Comparison of ENCODE assay signal across 9 cellular contexts in the genomic region with DNA sequence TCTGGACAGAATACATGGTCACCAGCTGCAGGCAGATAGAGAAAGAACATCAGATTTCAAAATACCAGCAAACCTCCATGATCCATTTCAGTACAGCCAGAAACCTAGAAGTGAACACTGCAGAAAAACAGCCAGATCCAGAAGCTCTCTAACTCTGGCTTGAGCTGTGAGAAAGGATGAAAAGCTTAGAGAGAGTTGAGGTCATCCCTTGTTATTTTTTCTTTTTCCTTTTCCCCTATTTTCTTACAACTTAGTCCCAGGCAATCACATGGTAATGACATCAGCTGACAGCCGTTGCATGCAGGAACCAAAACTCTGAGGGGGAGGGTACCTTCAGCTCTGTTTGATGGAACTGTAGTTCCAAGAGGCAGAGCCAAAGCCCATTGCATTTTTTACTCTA.
DNase-seq lines count a peak whose midpoint lies in the region; ATAC-seq, FAIRE-seq and TF ChIP-seq lines count a peak whose summit lies in the region.
"Had no signal": no experiment of that assay in that cellular context is flagged by ENCODE, and none has a peak within 500 bp of the region (broad histone marks: within the 10 kb centered on the region; RNA-seq: fewer than 3 reads in every experiment).

No MANE protein-coding gene starts in this region.

- ATAC-seq in Panc1: no peak
- no peak for ATAC-seq in HG02571 (IDR thresholded peaks at IDR 0.05; ENCODE audit: unreplicated experiment)
- ATAC-seq: PC-3 had no signal

- no peaks in the 10 kb centered on the region for H3K27me3 ChIP-seq in Panc1 (ENCODE audit: control insufficient read depth, insufficient read depth, low read length)

- intact Hi-C loops in Panc1 (cut with micrococcal nuclease; ENCODE audit: unreplicated experiment) (no loop called here), posterior cingulate gyrus (cut with DNase I) (no loop called here)

- H3K36me3 ChIP-seq in Panc1 (ENCODE audit: control insufficient read depth, insufficient read depth, low read length): no peaks in the 10 kb centered on the region

- POLR2A ChIA-PET in GM10248 (lab: Yijun Ruan, JAX) (no interaction called here), Panc1 (lab: Charles Lee) (no interaction called here)

- DNase-seq in GM10248 (ENCODE audit: extremely low spot score): peak; percentile 13
- DNase-seq in Panc1 (ENCODE audit: low read depth, low spot score): no peak
- peak; percentile 89 for DNase-seq in globus pallidus (ENCODE audit: low spot score)
- peak in 6 of 10 donors; percentile 16 to 79 (median 40) for DNase-seq in posterior cingulate gyrus
- no peak for DNase-seq in urothelium cell line (ENCODE audit: low spot score)
- DNase-seq in coronary artery (ENCODE audit: low spot score): no peak
- no peak for DNase-seq in activated CD4-positive, alpha-beta T cell treated with anti-CD3 and anti-CD28 coated beads, Interleukin-2, amount 50 U/mL, for 48 hours
- DNase-seq: PC-3 had no signal

- TF ChIP-seq CTCF in GM10248 (IDR thresholded peaks at IDR 0.05; ENCODE audit: control extremely low read depth, extremely low read depth, low read depth, missing control alignments): no peak
- no peak for TF ChIP-seq CTCF in Panc1 (IDR thresholded peaks at IDR 0.05)
- no peak for TF ChIP-seq CTCF in coronary artery (IDR thresholded peaks at IDR 0.05)

- in situ Hi-C loops in Panc1 (cut with HindIII; ENCODE audit: low pct_unique_long_range_greater_than_20kb, low sequenced_read_pairs): no loop called here

- H3K4me1 ChIP-seq in Panc1 (ENCODE audit: control insufficient read depth, insufficient read depth, low read length): 0 out of 2 replicates have a peak, but pooled peaks cover 4% of the 10 kb centered on the region

- H3K4me3 ChIP-seq in Panc1 (ENCODE audit: low read depth in 2 of 2, low read length in 2 of 2) (no peak overlapping the region), coronary artery (no peak overlapping the region)

- FAIRE-seq in urothelium cell line (lab: Jason Lieb, UNC): no peak

- no peaks in the 10 kb centered on the region for H3K9me3 ChIP-seq in Panc1 (ENCODE audit: control insufficient read depth, insufficient read depth, low read depth, low read length)

- no TSS peak for BruUV-seq in Panc1 (replicated peaks; lab: Mats Ljungman, UMichigan)

- CTCF ChIA-PET in GM10248 (lab: Yijun Ruan, JAX): interaction anchor here (0.7 to 2.6 kb wide), 7 partner anchors 11 to 541 kb away, joined by 3 to 8 read pairs (median 3); no protein-coding TSS in a partner anchor
- CTCF ChIA-PET in Panc1 (lab: Charles Lee): no interaction called here

- 0 out of 2 replicates have a peak overlapping the region, but pooled peaks have one; percentile 15 for H3K27ac ChIP-seq in Panc1 (ENCODE audit: low read length)
- H3K27ac ChIP-seq in coronary artery: no peak overlapping the region

Comparison
In these comparisons a context has a peak if more than half of its experiments do, and no peak if none do; other contexts are left out.
1. DNase-seq: peak in GM10248 (single experiment), globus pallidus (single experiment) and posterior cingulate gyrus (6 of 10); none in Panc1 (single experiment), urothelium cell line (single experiment), coronary artery (single experiment) and activated CD4-positive, alpha-beta T cell treated with anti-CD3 and anti-CD28 coated beads, Interleukin-2, amount 50 U/mL, for 48 hours (0 of 2).